23 cellular contexts compared by ENCODE assay signal in genomic region chr7:2482725-2483451, GRCh38. TPM values are rescaled to one million over a fixed set of nuclear protein-coding genes. Genes with fewer than 3 reads are reported as not detected.
DNase-seq lines count a peak whose midpoint lies in the region; ATAC-seq and TF ChIP-seq lines count a peak whose summit lies in the region.
"Had no signal": no experiment of that assay in that cellular context is flagged by ENCODE, and none has a peak within 500 bp of the region (broad histone marks: within the 10 kb centered on the region; RNA-seq: fewer than 3 reads in every experiment).

No MANE protein-coding gene starts in this region.

- no peaks in the 10 kb centered on the region for H3K79me2 ChIP-seq in osteoblast (ENCODE audit: insufficient read depth, low read length)

- no peak overlapping the region for H3K4me3 ChIP-seq in osteoblast (ENCODE audit: insufficient read depth, low read length)
- H3K4me3 ChIP-seq: esophagus muscularis mucosa, SJSA1 had no signal

- POLR2A ChIA-PET in activated CD8-positive, alpha-beta T cell treated with anti-CD3 and anti-CD28 coated beads for 36 hours (lab: Charles Lee), result interaction anchor here (1.0 kb wide), 1 partner anchor 36 kb away, joined by 3 read pairs; no protein-coding TSS in a partner anchor
- POLR2A ChIA-PET in activated CD8-positive, alpha-beta T cell treated with anti-CD3 and anti-CD28 coated beads, Interleukin-2, amount 10 ng/mL, durations not matched to agents 7 days and 5 days (lab: Charles Lee), result interaction anchor here (1.1 kb wide), 1 partner anchor 40 kb away, joined by 3 read pairs; no protein-coding TSS in a partner anchor

- CTCF ChIA-PET in activated CD8-positive, alpha-beta T cell treated with anti-CD3 and anti-CD28 coated beads for 36 hours (lab: Charles Lee), result interaction anchor here (1.0 to 1.5 kb wide), 5 partner anchors 16 to 227 kb away, joined by 3 to 4 read pairs (median 3); no protein-coding TSS in a partner anchor
- CTCF ChIA-PET in activated CD8-positive, alpha-beta T cell treated with anti-CD3 and anti-CD28 coated beads, Interleukin-2, amount 10 ng/mL, durations not matched to agents 7 days and 5 days (lab: Charles Lee), result interaction anchor here (1.3 kb wide), 1 partner anchor 14 kb away, joined by 3 read pairs; no protein-coding TSS in a partner anchor

- intact Hi-C loops in activated CD8-positive, alpha-beta T cell treated with anti-CD3 and anti-CD28 coated beads for 36 hours (cut with micrococcal nuclease), result no loop called here

- H3K4me1 Mint-ChIP-seq in activated CD8-positive, alpha-beta T cell treated with anti-CD3 and anti-CD28 coated beads for 36 hours (ENCODE audit: low read depth), result no peaks in the 10 kb centered on the region
- peaks cover 13% of the 10 kb centered on the region for H3K4me1 Mint-ChIP-seq in activated CD8-positive, alpha-beta T cell treated with anti-CD3 and anti-CD28 coated beads, Interleukin-2, amount 10 ng/mL, durations not matched to agents 7 days and 5 days (ENCODE audit: low read depth)
- H3K4me1 Mint-ChIP-seq: activated naive CD4-positive, alpha-beta T cell treated with anti-CD3 and anti-CD28 coated beads, Interleukin-2, amount 50 U/mL, for 24 hours; CD4-positive, alpha-beta memory T cell; IgD-negative memory B cell had no signal

- no peaks in the 10 kb centered on the region for H3K36me3 Mint-ChIP-seq in activated CD8-positive, alpha-beta T cell treated with anti-CD3 and anti-CD28 coated beads for 36 hours (ENCODE audit: low read depth)
- H3K36me3 Mint-ChIP-seq in activated CD8-positive, alpha-beta T cell treated with anti-CD3 and anti-CD28 coated beads, Interleukin-2, amount 10 ng/mL, durations not matched to agents 7 days and 5 days (ENCODE audit: low read depth), result no peaks in the 10 kb centered on the region
- H3K36me3 Mint-ChIP-seq: activated naive CD4-positive, alpha-beta T cell treated with anti-CD3 and anti-CD28 coated beads, Interleukin-2, amount 50 U/mL, for 24 hours; CD4-positive, alpha-beta memory T cell; IgD-negative memory B cell had no signal

- no peak overlapping the region for H3K4me2 ChIP-seq in osteoblast (ENCODE audit: insufficient read depth, low read length)

- peaks cover 6% of the 10 kb centered on the region for H3K9me3 Mint-ChIP-seq in activated CD8-positive, alpha-beta T cell treated with anti-CD3 and anti-CD28 coated beads for 36 hours
- no peaks in the 10 kb centered on the region for H3K9me3 Mint-ChIP-seq in activated CD8-positive, alpha-beta T cell treated with anti-CD3 and anti-CD28 coated beads, Interleukin-2, amount 10 ng/mL, durations not matched to agents 7 days and 5 days (ENCODE audit: insufficient read depth)
- H3K9me3 Mint-ChIP-seq: activated naive CD4-positive, alpha-beta T cell treated with anti-CD3 and anti-CD28 coated beads, Interleukin-2, amount 50 U/mL, for 24 hours; stimulated activated naive CD8-positive, alpha-beta T cell treated with anti-CD3 and anti-CD28 coated beads, Interleukin-15, Interleukin-2, amounts not matched to agents 100 ng/mL and 50 ng/mL, for 24 hours had no signal

- no peak overlapping the region for H3K27ac ChIP-seq in osteoblast (ENCODE audit: low read depth, low read length)
- H3K27ac ChIP-seq in substantia nigra (ENCODE audit: low read depth, low read length, poor library complexity, severe bottlenecking), result no peak overlapping the region
- H3K27ac ChIP-seq: brain microvascular endothelial cell, esophagus muscularis mucosa, SJSA1 had no signal

- no peaks in the 10 kb centered on the region for H3K27me3 ChIP-seq in osteoblast (ENCODE audit: insufficient read depth, low read length)

- H3K4me1 ChIP-seq in osteoblast (ENCODE audit: insufficient read depth, low read length), result peaks cover 19% of the 10 kb centered on the region

- TF ChIP-seq CTCF in activated CD8-positive, alpha-beta T cell treated with anti-CD3 and anti-CD28 coated beads for 36 hours (IDR thresholded peaks at IDR 0.05), result peak; percentile 18
- no peak for TF ChIP-seq CTCF in osteoblast (IDR thresholded peaks at IDR 0.05; ENCODE audit: extremely low read depth, low read depth, low read length)

- no peak overlapping the region for H3K27ac Mint-ChIP-seq in activated CD8-positive, alpha-beta T cell treated with anti-CD3 and anti-CD28 coated beads for 36 hours
- H3K27ac Mint-ChIP-seq in activated CD8-positive, alpha-beta T cell treated with anti-CD3 and anti-CD28 coated beads, Interleukin-2, amount 10 ng/mL, durations not matched to agents 7 days and 5 days, result no peak overlapping the region
- H3K27ac Mint-ChIP-seq: activated naive CD4-positive, alpha-beta T cell treated with anti-CD3 and anti-CD28 coated beads, Interleukin-2, amount 50 U/mL, for 24 hours; CD4-positive, alpha-beta memory T cell; nephron progenitor cell; stimulated activated naive CD8-positive, alpha-beta T cell treated with anti-CD3 and anti-CD28 coated beads, Interleukin-15, Interleukin-2, amounts not matched to agents 100 ng/mL and 50 ng/mL, for 24 hours had no signal

- H4K20me1 ChIP-seq in osteoblast (ENCODE audit: insufficient read depth, low read length), result no peaks in the 10 kb centered on the region

- H3K27me3 Mint-ChIP-seq in activated CD8-positive, alpha-beta T cell treated with anti-CD3 and anti-CD28 coated beads for 36 hours, result no peaks in the 10 kb centered on the region
- peaks cover 8% of the 10 kb centered on the region for H3K27me3 Mint-ChIP-seq in activated CD8-positive, alpha-beta T cell treated with anti-CD3 and anti-CD28 coated beads, Interleukin-2, amount 10 ng/mL, durations not matched to agents 7 days and 5 days (ENCODE audit: low read depth)
- H3K27me3 Mint-ChIP-seq: activated naive CD4-positive, alpha-beta T cell treated with anti-CD3 and anti-CD28 coated beads, Interleukin-2, amount 50 U/mL, for 24 hours; CD4-positive, alpha-beta memory T cell; IgD-negative memory B cell; stimulated activated naive CD8-positive, alpha-beta T cell treated with anti-CD3 and anti-CD28 coated beads, Interleukin-15, Interleukin-2, amounts not matched to agents 100 ng/mL and 50 ng/mL, for 24 hours had no signal

- no peak for DNase-seq in activated CD8-positive, alpha-beta T cell treated with anti-CD3 and anti-CD28 coated beads for 36 hours
- no peak for DNase-seq in activated CD8-positive, alpha-beta T cell treated with anti-CD3 and anti-CD28 coated beads, Interleukin-2, amount 10 ng/mL, durations not matched to agents 7 days and 5 days
- DNase-seq in HT-29 (ENCODE audit: low spot score) (peak; percentile 16), osteoblast (ENCODE audit: insufficient read length, low spot score, missing footprints) (peak; percentile 68), substantia nigra (lab: John Stamatoyannopoulos, UW) (no peak), dedifferentiated amniotic fluid mesenchymal stem cell (ENCODE audit: extremely low spot score) (no peak), NCI-H2081 treated with DMSO at 0.1 percent for 48 hours (lab: John Stamatoyannopoulos, UW) (no peak)
- DNase-seq: ACHN; activated CD8-positive, alpha-beta memory T cell treated with anti-CD3 and anti-CD28 coated beads, Interleukin-2, amount 50 U/mL, for 48 hours; brain microvascular endothelial cell; CD4-positive, alpha-beta memory T cell; mesendoderm; NCI-H1417 treated with DMSO at 0.1 percent for 48 hours; nephron progenitor cell; stimulated activated CD4-positive, alpha-beta T cell treated with anti-CD3 and anti-CD28 coated beads, Interleukin-15, amount 100 ng/mL, for 24 hours; T-helper 9 cell had no signal

- no peak overlapping the region for H2AFZ ChIP-seq in osteoblast (ENCODE audit: low read length)

- no peaks in the 10 kb centered on the region for H3K36me3 ChIP-seq in osteoblast (ENCODE audit: insufficient read depth, low read length)
- H3K36me3 ChIP-seq: brain microvascular endothelial cell, esophagus muscularis mucosa, SJSA1 had no signal

- ATAC-seq in activated CD8-positive, alpha-beta T cell treated with anti-CD3 and anti-CD28 coated beads for 36 hours, result no peak
- no peak for ATAC-seq in activated CD8-positive, alpha-beta T cell treated with anti-CD3 and anti-CD28 coated beads, Interleukin-2, amount 10 ng/mL, durations not matched to agents 7 days and 5 days
- ATAC-seq in SK-N-SH treated with all-trans-retinoic acid at 6 μM for 48 hours, result no peak

- no peak overlapping the region for H3K4me3 Mint-ChIP-seq in activated CD8-positive, alpha-beta T cell treated with anti-CD3 and anti-CD28 coated beads for 36 hours
- no peak overlapping the region for H3K4me3 Mint-ChIP-seq in activated CD8-positive, alpha-beta T cell treated with anti-CD3 and anti-CD28 coated beads, Interleukin-2, amount 10 ng/mL, durations not matched to agents 7 days and 5 days
- H3K4me3 Mint-ChIP-seq: activated naive CD4-positive, alpha-beta T cell treated with anti-CD3 and anti-CD28 coated beads, Interleukin-2, amount 50 U/mL, for 24 hours; CD4-positive, alpha-beta memory T cell; nephron progenitor cell; stimulated activated naive CD8-positive, alpha-beta T cell treated with anti-CD3 and anti-CD28 coated beads, Interleukin-15, Interleukin-2, amounts not matched to agents 100 ng/mL and 50 ng/mL, for 24 hours had no signal

- H3K9me3 ChIP-seq in osteoblast (ENCODE audit: low read depth, low read length), result peaks cover 4% of the 10 kb centered on the region
- H3K9me3 ChIP-seq: SJSA1 had no signal

TF ChIP-seq in SK-N-SH treated with all-trans-retinoic acid at 6 μM for 48 hours, 23 proteins besides CTCF, POLR2A, EP300 and RAD21:
- TF ChIP-seq ZNF565 (CRISPR knock-in tag; conservative IDR thresholded peaks at IDR 0.05; ENCODE audit: low read depth) (peak; percentile 100), CSDC2 (CRISPR knock-in tag; IDR thresholded peaks at IDR 0.05) (no peak)

RNA-seq across cellular contexts. Expression of gene GRIFIN, which starts 6.7 kb away (rescaled TPM):
- not detected for total RNA-seq in activated CD8-positive, alpha-beta T cell treated with anti-CD3 and anti-CD28 coated beads for 36 hours
- not detected for total RNA-seq in activated CD8-positive, alpha-beta T cell treated with anti-CD3 and anti-CD28 coated beads, Interleukin-2, amount 10 ng/mL, durations not matched to agents 7 days and 5 days
- not detected in 2 replicates for total RNA-seq in HT-29 (2014; rRNA removed; shearing (Covaris generic))
- not detected in 2 replicates for total RNA-seq in osteoblast
- total RNA-seq: CD4-positive, alpha-beta memory T cell; esophagus muscularis mucosa; SJSA1; urinary bladder had no signal

RNA-seq across cellular contexts. Expression of gene LFNG, which starts 36.7 kb away (rescaled TPM):
- total RNA-seq in activated CD8-positive, alpha-beta T cell treated with anti-CD3 and anti-CD28 coated beads for 36 hours, result 10 to 100 TPM; 50.6 TPM
- 100 to 1,000 TPM; 134 to 136 TPM for total RNA-seq in activated CD8-positive, alpha-beta T cell treated with anti-CD3 and anti-CD28 coated beads, Interleukin-2, amount 10 ng/mL, durations not matched to agents 7 days and 5 days
- 85.6 and 87.5 TPM in 2 replicates for total RNA-seq in HT-29 (2014; rRNA removed; shearing (Covaris generic))
- total RNA-seq in osteoblast, result 16.2 and 21.0 TPM in 2 replicates

Comparison
In these comparisons a context has a peak if more than half of its experiments do, and no peak if none do; other contexts are left out.
1. DNase-seq: peak in HT-29 (single experiment) and osteoblast (single experiment); none in activated CD8-positive, alpha-beta T cell treated with anti-CD3 and anti-CD28 coated beads for 36 hours (single experiment), activated CD8-positive, alpha-beta T cell treated with anti-CD3 and anti-CD28 coated beads, Interleukin-2, amount 10 ng/mL, durations not matched to agents 7 days and 5 days (single experiment), substantia nigra (0 of 49), dedifferentiated amniotic fluid mesenchymal stem cell (single experiment) and NCI-H2081 treated with DMSO at 0.1 percent for 48 hours (single experiment).